ENCODE assay signal across 8 cellular contexts in the genomic region with DNA sequence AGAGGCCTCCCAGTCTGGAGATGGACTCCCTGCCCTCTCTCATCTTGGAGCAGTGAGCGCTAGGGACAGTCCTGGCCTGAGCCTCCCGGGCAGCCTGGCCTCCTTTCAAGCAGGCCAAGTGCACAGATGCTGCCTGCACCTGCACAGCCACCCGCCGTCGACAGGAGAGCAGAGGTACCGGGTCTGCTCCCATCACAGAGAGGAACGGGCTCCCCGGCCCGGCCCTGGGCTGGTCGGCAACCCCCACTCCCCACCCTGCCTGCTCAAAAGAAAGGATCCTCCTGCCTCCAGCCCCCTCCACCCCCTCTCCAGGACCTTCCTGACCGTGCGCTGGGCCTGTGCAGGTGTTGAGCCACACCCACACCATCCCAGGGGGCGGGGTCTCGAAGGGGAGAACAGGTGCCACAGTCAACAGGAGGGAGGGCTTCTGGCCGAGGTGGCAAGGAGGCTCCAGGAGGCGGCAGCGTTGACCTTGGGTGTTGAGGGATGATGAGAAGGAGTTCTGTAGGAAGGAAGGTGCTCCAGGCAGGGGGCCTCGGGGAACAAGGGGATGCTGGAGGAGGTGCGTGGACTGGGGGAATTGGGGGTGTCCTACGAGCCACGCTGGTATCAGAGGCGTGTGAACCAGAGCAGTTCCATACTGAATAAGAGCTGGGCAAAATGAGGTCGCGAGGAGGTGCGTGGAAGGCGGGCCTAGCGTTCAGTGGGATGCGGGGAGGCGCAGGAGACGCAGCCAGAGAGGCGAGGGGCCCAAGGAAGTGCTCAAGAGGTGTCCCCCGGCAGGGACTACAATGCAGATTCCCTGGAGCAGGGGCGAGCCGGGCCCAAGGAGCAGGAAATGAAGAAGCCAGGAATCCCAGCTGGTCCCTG. TPM values are rescaled to one million over a fixed set of nuclear protein-coding genes. Genes with fewer than 3 reads are reported as not detected.
DNase-seq lines count a peak whose midpoint lies in the region; ATAC-seq and TF ChIP-seq lines count a peak whose summit lies in the region.

No MANE protein-coding gene starts in this region.

- peak overlapping the region; percentile 71 for H3K4me3 Mint-ChIP-seq in activated T-cell treated with anti-CD3 and anti-CD28 coated beads, Interleukin-2, amount 50 U/mL, for 4 hours

- H3K4me3 ChIP-seq in left lung, result peak overlapping the region; percentile 19 to 31

- intact Hi-C loops in left lung (cut with DNase I), result no loop called here

- DNase-seq in DMS79 (lab: John Stamatoyannopoulos, UW) (peak; percentile 45), M059J (ENCODE audit: low read depth) (peak; percentile 32), left lung (peak; percentile 75 to 86), hippocampal formation (lab: John Stamatoyannopoulos, UW) (no peak), activated gamma-delta T cell treated with Interleukin-2 at 50 U/mL for 16 hours (no peak), anterior cingulate cortex (lab: John Stamatoyannopoulos, UW) (no peak)
- no peak for DNase-seq in activated T-cell treated with anti-CD3 and anti-CD28 coated beads, Interleukin-2, amount 50 U/mL, for 4 hours

- peak in 1 of 2 donors; percentile 4 for ATAC-seq in activated T-cell treated with anti-CD3 and anti-CD28 coated beads, Interleukin-2, amount 50 U/mL, for 4 hours
- ATAC-seq in left lung (peak; percentile 57), GM19395 (IDR thresholded peaks at IDR 0.05; ENCODE audit: unreplicated experiment) (no peak)

- peaks cover 6% of the 10 kb centered on the region for H3K4me1 Mint-ChIP-seq in activated T-cell treated with anti-CD3 and anti-CD28 coated beads, Interleukin-2, amount 50 U/mL, for 4 hours (ENCODE audit: low read depth)

- no peaks in the 10 kb centered on the region for H3K9me3 ChIP-seq in left lung

- H3K27ac ChIP-seq in left lung, result no peak overlapping the region

- no peaks in the 10 kb centered on the region for H3K36me3 ChIP-seq in left lung

- H3K9me3 Mint-ChIP-seq in activated T-cell treated with anti-CD3 and anti-CD28 coated beads, Interleukin-2, amount 50 U/mL, for 4 hours, result no peaks in the 10 kb centered on the region

- peaks cover 0 to 83% of the 10 kb centered on the region in 2 donors for H3K27me3 ChIP-seq in left lung

- H3K27me3 Mint-ChIP-seq in activated T-cell treated with anti-CD3 and anti-CD28 coated beads, Interleukin-2, amount 50 U/mL, for 4 hours (ENCODE audit: low read depth), result peaks cover 6% of the 10 kb centered on the region

- H3K36me3 Mint-ChIP-seq in activated T-cell treated with anti-CD3 and anti-CD28 coated beads, Interleukin-2, amount 50 U/mL, for 4 hours (ENCODE audit: insufficient read depth), result no peaks in the 10 kb centered on the region

- peaks cover 10 to 24% of the 10 kb centered on the region in 2 donors for H3K4me1 ChIP-seq in left lung

- no peak for TF ChIP-seq CTCF in left lung (IDR thresholded peaks at IDR 0.05)

RNA-seq across cellular contexts. Expression of a gene that starts 1.0 kb away (rescaled TPM):
- 0.10 TPM in 1 of 2 replicates, not detected in the other for total RNA-seq in M059J (2014; rRNA removed; shearing (Covaris generic))
- total RNA-seq in activated T-cell treated with anti-CD3 and anti-CD28 coated beads, Interleukin-2, amount 50 U/mL, for 4 hours, result not detected
- total RNA-seq in left lung, result 1 to 10 TPM; 1.6 to 4.2 TPM

RNA-seq across cellular contexts. Expression of a gene that starts 29.8 kb away (rescaled TPM):
- total RNA-seq in M059J (2014; rRNA removed; shearing (Covaris generic)), result not detected in 2 replicates
- total RNA-seq in activated T-cell treated with anti-CD3 and anti-CD28 coated beads, Interleukin-2, amount 50 U/mL, for 4 hours, result under 1 TPM; 0.49 to 0.66 (median 0.56) TPM
- total RNA-seq in left lung, result 100 to 1,000 TPM; 171 to 283 TPM

RNA-seq across cellular contexts. Expression of a gene that starts 46.9 kb away (rescaled TPM):
- total RNA-seq in M059J (2014; rRNA removed; shearing (Covaris generic)), result 12.9 and 23.1 TPM in 2 replicates
- 10 to 100 TPM; 10.2 to 14.0 (median 10.8) TPM for total RNA-seq in activated T-cell treated with anti-CD3 and anti-CD28 coated beads, Interleukin-2, amount 50 U/mL, for 4 hours
- 1 to 10 TPM; 8.1 to 9.5 TPM for total RNA-seq in left lung

Comparison
In these comparisons a context has a peak if more than half of its experiments do, and no peak if none do; other contexts are left out.
1. DNase-seq: peak in DMS79 (single experiment), M059J (single experiment) and left lung (2 of 2); none in activated T-cell treated with anti-CD3 and anti-CD28 coated beads, Interleukin-2, amount 50 U/mL, for 4 hours (single experiment), hippocampal formation (0 of 2), activated gamma-delta T cell treated with Interleukin-2 at 50 U/mL for 16 hours (single experiment) and anterior cingulate cortex (0 of 58).
2. RNA of a gene that starts 29.8 kb away (total RNA-seq): 171 to 283 TPM in left lung; 0.49 to 0.66 TPM in activated T-cell treated with anti-CD3 and anti-CD28 coated beads, Interleukin-2, amount 50 U/mL, for 4 hours and not detected in M059J; every median in the first group is over 100 times any median in the second.